In the genomic region with DNA sequence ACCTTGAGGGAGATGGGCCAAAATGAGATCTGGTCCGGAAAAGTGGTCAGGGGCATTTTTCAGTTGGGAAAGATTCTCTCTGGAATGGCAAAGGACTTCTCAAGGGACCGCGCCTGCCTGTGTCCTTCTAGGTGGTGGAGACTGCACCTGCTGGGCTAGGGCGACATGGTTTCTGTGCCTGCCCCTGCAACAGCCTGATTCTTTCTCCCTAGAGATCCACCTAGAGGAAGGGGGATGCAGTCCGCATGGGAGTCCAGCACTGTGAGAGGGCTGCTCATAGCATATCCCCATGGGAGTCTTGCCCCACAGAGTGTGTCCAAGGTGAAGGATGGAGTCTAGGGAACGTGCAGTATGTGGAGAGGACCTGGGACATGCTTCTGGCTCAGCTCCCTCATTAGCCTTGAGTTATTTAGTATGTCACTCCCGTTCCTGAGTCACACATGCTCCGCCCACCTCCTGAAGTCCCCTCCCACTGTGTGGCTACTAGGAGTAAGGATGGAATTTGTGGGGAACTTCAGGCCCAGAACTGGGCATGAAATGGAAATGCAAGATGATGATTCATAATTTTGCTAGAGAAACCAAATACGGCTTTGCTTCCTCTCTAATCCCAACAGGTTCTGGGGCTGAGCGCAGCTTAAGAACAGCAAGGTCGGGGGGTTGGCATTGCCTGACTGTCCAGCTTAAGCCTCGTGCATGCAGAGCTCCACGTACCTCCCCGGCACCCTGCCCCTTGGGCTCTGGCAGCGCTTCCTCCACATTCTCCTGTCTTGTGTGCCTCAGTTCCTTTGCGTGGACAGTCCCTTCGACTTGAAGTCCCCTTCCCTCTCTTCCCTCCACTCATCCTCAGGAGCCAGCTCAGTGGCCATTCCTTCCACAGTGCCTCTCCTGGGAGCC, we compare ENCODE assay signal across 9 cellular contexts. TPM values are rescaled to one million over a fixed set of nuclear protein-coding genes. Genes with fewer than 3 reads are reported as not detected.
DNase-seq lines count a peak whose midpoint lies in the region; ATAC-seq and TF ChIP-seq lines count a peak whose summit lies in the region.
"Had no signal": no experiment of that assay in that cellular context is flagged by ENCODE, and none has a peak within 500 bp of the region (broad histone marks: within the 10 kb centered on the region; RNA-seq: fewer than 3 reads in every experiment).

No MANE protein-coding gene starts in this region.

- H3K79me2 ChIP-seq in PC-9 (ENCODE audit: low read depth), result no peaks in the 10 kb centered on the region

- H3K9me2 ChIP-seq in PC-9 (ENCODE audit: insufficient read depth), result no peaks in the 10 kb centered on the region

- 0 out of 2 replicates have a peak, but pooled peaks cover 7% of the 10 kb centered on the region for H3K9me3 ChIP-seq in PC-9 (ENCODE audit: insufficient read depth, low read depth)

- H3K4me1 ChIP-seq in PC-9 (replicated peaks; ENCODE audit: insufficient read depth), result peaks cover 24% of the 10 kb centered on the region

- no peak overlapping the region for H2AFZ ChIP-seq in PC-9

- intact Hi-C loops in PC-9 (cut with micrococcal nuclease; ENCODE audit: unreplicated experiment), result loop anchor here (10.0 kb wide), 1 partner anchor 918 kb away; no protein-coding TSS in a partner anchor

- no TSS peak for BruUV-seq in PC-9 (replicated peaks; lab: Mats Ljungman, UMichigan)

- TF ChIP-seq CTCF in BJ (IDR thresholded peaks at IDR 0.05; ENCODE audit: insufficient read depth, low read depth, low read length), result no peak
- no peak for TF ChIP-seq CTCF in PC-9 (conservative IDR thresholded peaks at IDR 0.05)
- TF ChIP-seq CTCF in omental fat pad (IDR thresholded peaks at IDR 0.05), result no peak
- TF ChIP-seq CTCF in GM10248 (IDR thresholded peaks at IDR 0.05; ENCODE audit: control extremely low read depth, extremely low read depth, low read depth, missing control alignments), result no peak

- CTCF ChIA-PET in BJ (lab: Yijun Ruan, JAX) (interaction anchor here (0.9 to 2.1 kb wide), 4 partner anchors 14 to 139 kb away, joined by 3 to 9 read pairs (median 4); a partner anchor contains a TSS), PC-9 (lab: Charles Lee) (no interaction called here), GM10248 (lab: Yijun Ruan, JAX) (interaction anchor here (1.2 to 1.4 kb wide), 2 partner anchors 15 to 16 kb away, joined by 3 read pairs; no protein-coding TSS in a partner anchor)

- 0 out of 2 replicates have a peak overlapping the region, but pooled peaks have one; percentile 13 for H3K27ac ChIP-seq in PC-9

- peaks cover 13% of the 10 kb centered on the region for H3F3A ChIP-seq in PC-9 (ENCODE audit: insufficient read depth, low read depth)

- DNase-seq in BJ (ENCODE audit: low read depth), result peak; percentile 94
- DNase-seq in PC-9, result peak; percentile 86 to 91
- no peak for DNase-seq in omental fat pad (ENCODE audit: low spot score)
- no peak for DNase-seq in SKM-1 treated with dmso at 0.1 percent for 144 hours (lab: John Stamatoyannopoulos, UW; ENCODE audit: unreplicated experiment)
- no peak for DNase-seq in GM10248 (ENCODE audit: extremely low spot score)
- no peak for DNase-seq in COR-L47 (lab: John Stamatoyannopoulos, UW)
- no peak for DNase-seq in activated naive CD4-positive, alpha-beta T cell (lab: John Stamatoyannopoulos, UW)

- no peaks in the 10 kb centered on the region for H4K20me1 ChIP-seq in PC-9 (ENCODE audit: insufficient read depth)

- POLR2A ChIA-PET in BJ (lab: Charles Lee) (interaction anchor here (0.5 to 0.6 kb wide), 2 partner anchors 147 to 841 kb away, joined by 3 to 7 read pairs; no protein-coding TSS in a partner anchor), PC-9 (lab: Charles Lee; ENCODE audit: unreplicated experiment) (no interaction called here), GM10248 (lab: Yijun Ruan, JAX) (no interaction called here)

- H3K27me3 ChIP-seq in BJ (ENCODE audit: control insufficient read depth, insufficient read depth, low read length) (no peaks in the 10 kb centered on the region), PC-9 (ENCODE audit: insufficient read depth, low read depth) (peaks cover 16% of the 10 kb centered on the region; the same call in 1 of the 2 replicates)

- ATAC-seq in esophagus mucosa (peak; percentile 95), omental fat pad (ENCODE audit: low FRiP score) (peak; percentile 45)

- H3K4me3 ChIP-seq in BJ (ENCODE audit: low read depth, low read length), result no peak overlapping the region
- no peak overlapping the region for H3K4me3 ChIP-seq in PC-9

- no peaks in the 10 kb centered on the region for H3K36me3 ChIP-seq in BJ (ENCODE audit: control insufficient read depth, insufficient read depth, low read length)
- no peaks in the 10 kb centered on the region for H3K36me3 ChIP-seq in PC-9 (ENCODE audit: low read depth)

- peak overlapping the region; percentile 41 for H3K4me2 ChIP-seq in PC-9

RNA-seq across cellular contexts. Expression of a gene that starts 35.0 kb away (rescaled TPM):
- polyA plus RNA-seq in BJ (2011; rRNA removed), result not detected in 2 replicates
- not detected in 2 replicates for polyA minus RNA-seq in BJ (2011; rRNA and poly(A)+ RNA removed)
- total RNA-seq in PC-9 (2021) (not detected in 2 replicates), esophagus mucosa (0.08 TPM), omental fat pad (under 1 TPM in 1 of 4 donors, not detected in 3; 0.09 TPM)
- polyA plus RNA-seq: IgD-negative memory B cell had no signal

Comparison
In these comparisons a context has a peak if more than half of its experiments do, and no peak if none do; other contexts are left out.
1. DNase-seq: peak in BJ (single experiment) and PC-9 (2 of 2); none in omental fat pad (single experiment), SKM-1 treated with dmso at 0.1 percent for 144 hours (single experiment), GM10248 (single experiment), COR-L47 (single experiment) and activated naive CD4-positive, alpha-beta T cell (0 of 4).